ENCODE assay signal across 14 cellular contexts in genomic region chr12:21831671-21832357, GRCh38. TPM values are rescaled to one million over a fixed set of nuclear protein-coding genes. Genes with fewer than 3 reads are reported as not detected.
DNase-seq lines count a peak whose midpoint lies in the region; ATAC-seq and TF ChIP-seq lines count a peak whose summit lies in the region.
"Had no signal": no experiment of that assay in that cellular context is flagged by ENCODE, and none has a peak within 500 bp of the region (broad histone marks: within the 10 kb centered on the region; RNA-seq: fewer than 3 reads in every experiment).

No MANE protein-coding gene starts in this region.

- TF ChIP-seq CTCF in AG10803 (conservative IDR thresholded peaks at IDR 0.05; ENCODE audit: low read length) (no peak), chondrocyte (IDR thresholded peaks at IDR 0.05) (no peak), dorsolateral prefrontal cortex (IDR thresholded peaks at IDR 0.05 in 54 of 56, conservative IDR thresholded peaks at IDR 0.05 in 2 of 56; ENCODE audit: low read depth in 1 of 56, partially characterized antibody in 56 of 56) (no peak)

- H3K27me3 ChIP-seq in dorsolateral prefrontal cortex: peaks cover 0 to 3% (median 0%) of the 10 kb centered on the region in 45 donors

- H3K27ac Mint-ChIP-seq in chondrocyte (ENCODE audit: unreplicated experiment): peak overlapping the region; percentile 24
- H3K27ac Mint-ChIP-seq: nephron progenitor cell had no signal

- H3K36me3 Mint-ChIP-seq in chondrocyte (ENCODE audit: low read depth): no peaks in the 10 kb centered on the region

- peak; percentile 57 for DNase-seq in AG10803 (ENCODE audit: low read depth)
- no peak for DNase-seq in chondrocyte (ENCODE audit: low spot score)
- DNase-seq in hepatic stellate cell (ENCODE audit: low spot score): peak; percentile 2
- peak; percentile 82 for DNase-seq in skeletal muscle cell (ENCODE audit: low read depth)
- no peak for DNase-seq in midbrain (lab: John Stamatoyannopoulos, UW)
- no peak for DNase-seq in dedifferentiated amniotic fluid mesenchymal stem cell (ENCODE audit: extremely low spot score)
- no peak for DNase-seq in dorsolateral prefrontal cortex
- DNase-seq: activated CD4-positive, alpha-beta T cell treated with anti-CD3 and anti-CD28 coated beads, Interleukin-2, amount 50 U/mL, for 4 hours; activated gamma-delta T cell; DMS79; nephron progenitor cell; stimulated activated CD4-positive, alpha-beta T cell treated with anti-CD3 and anti-CD28 coated beads, Interleukin-2, amount 100 ng/mL, for 24 hours; stimulated activated naive CD8-positive, alpha-beta T cell treated with anti-CD3 and anti-CD28 coated beads, Interleukin-15, Interleukin-2, amounts not matched to agents 100 U/mL and 50 U/mL, for 24 hours had no signal

- H3K27ac ChIP-seq in dorsolateral prefrontal cortex: peak overlapping the region in 13 of 59 donors; percentile 1 to 69 (median 39)

- no peaks in the 10 kb centered on the region for H3K27me3 Mint-ChIP-seq in chondrocyte (ENCODE audit: low read depth)

- ATAC-seq in GM21515 (IDR thresholded peaks at IDR 0.05; ENCODE audit: unreplicated experiment): no peak
- ATAC-seq: stimulated activated naive CD8-positive, alpha-beta T cell treated with anti-CD3 and anti-CD28 coated beads, Interleukin-15, Interleukin-2, amounts not matched to agents 100 U/mL and 50 U/mL, for 24 hours had no signal

- H3K4me1 Mint-ChIP-seq in chondrocyte (ENCODE audit: low read depth): peaks cover 9% of the 10 kb centered on the region
- H3K4me1 Mint-ChIP-seq: nephron progenitor cell had no signal

- H3K4me3 ChIP-seq in AG10803 (ENCODE audit: low read length) (no peak overlapping the region), skeletal muscle cell (ENCODE audit: low read depth, low read length) (no peak overlapping the region), dorsolateral prefrontal cortex (no peak overlapping the region)

- intact Hi-C loops in dorsolateral prefrontal cortex (cut with DNase I): no loop called here

- H3K4me3 Mint-ChIP-seq in chondrocyte (ENCODE audit: unreplicated experiment): no peak overlapping the region
- H3K4me3 Mint-ChIP-seq: nephron progenitor cell had no signal

- peaks cover 3% of the 10 kb centered on the region for H3K9me3 Mint-ChIP-seq in chondrocyte (ENCODE audit: low read depth)
- H3K9me3 Mint-ChIP-seq: nephron progenitor cell had no signal

RNA-seq across cellular contexts. Expression of gene KCNJ8, which starts 57.3 kb away (rescaled TPM):
- total RNA-seq in chondrocyte (1.1 TPM in 2 of 3 replicates, not detected in the other), dorsolateral prefrontal cortex (10 to 100 TPM in 9 of 120 experiments, 1 to 10 TPM in 111; 2.6 to 16.6 (median 6.8) TPM)

Comparison
In these comparisons a context has a peak if more than half of its experiments do, and no peak if none do; other contexts are left out.
1. DNase-seq: peak in AG10803 (single experiment), hepatic stellate cell (single experiment) and skeletal muscle cell (single experiment); none in chondrocyte (single experiment), midbrain (single experiment), dedifferentiated amniotic fluid mesenchymal stem cell (single experiment) and dorsolateral prefrontal cortex (0 of 10).